ENCODE assay signal across 10 cellular contexts in genomic region chr1:226682841-226683800, GRCh38. TPM values are rescaled to one million over a fixed set of nuclear protein-coding genes. Genes with fewer than 3 reads are reported as not detected.
DNase-seq lines count a peak whose midpoint lies in the region; ATAC-seq and TF ChIP-seq lines count a peak whose summit lies in the region.
"Had no signal": no experiment of that assay in that cellular context is flagged by ENCODE, and none has a peak within 500 bp of the region (broad histone marks: within the 10 kb centered on the region; RNA-seq: fewer than 3 reads in every experiment).

No MANE protein-coding gene starts in this region.

- TF ChIP-seq EP300 in esophagus muscularis mucosa (IDR thresholded peaks at IDR 0.05), result no peak

- H3K27ac Mint-ChIP-seq in activated CD4-positive, alpha-beta memory T cell treated with anti-CD3 and anti-CD28 coated beads for 36 hours, result peak overlapping the region; percentile 85
- no peak overlapping the region for H3K27ac Mint-ChIP-seq in activated CD4-positive, alpha-beta memory T cell treated with anti-CD3 and anti-CD28 coated beads, Interleukin-2, amount 10 ng/mL, durations not matched to agents 7 days and 5 days
- H3K27ac Mint-ChIP-seq in T-helper 17 cell, result peak overlapping the region; percentile 100
- H3K27ac Mint-ChIP-seq in dendritic cell treated with granulocyte-macrophage colony-stimulating factor and Interleukin-4, amounts not matched to agents 40 ng/mL and 50 ng/mL, for 4 days, result peak overlapping the region; percentile 50
- H3K27ac Mint-ChIP-seq in stimulated activated naive B cell treated with anti-CD40 and anti-IgM and Interleukin-4, amounts not matched to agents 10 μg/mL and 1 μg/mL and 100 μg/mL, for 72 hours, result peak overlapping the region; percentile 88

- peaks cover 97% of the 10 kb centered on the region for H3K4me1 Mint-ChIP-seq in activated CD4-positive, alpha-beta memory T cell treated with anti-CD3 and anti-CD28 coated beads for 36 hours (ENCODE audit: low read depth)
- peaks cover 76% of the 10 kb centered on the region for H3K4me1 Mint-ChIP-seq in activated CD4-positive, alpha-beta memory T cell treated with anti-CD3 and anti-CD28 coated beads, Interleukin-2, amount 10 ng/mL, durations not matched to agents 7 days and 5 days
- H3K4me1 Mint-ChIP-seq in T-helper 17 cell, result peaks cover 86% of the 10 kb centered on the region
- peaks cover 80% of the 10 kb centered on the region for H3K4me1 Mint-ChIP-seq in dendritic cell treated with granulocyte-macrophage colony-stimulating factor and Interleukin-4, amounts not matched to agents 40 ng/mL and 50 ng/mL, for 4 days (ENCODE audit: low read depth)
- peaks cover 86 to 100% of the 10 kb centered on the region in 2 donors for H3K4me1 Mint-ChIP-seq in stimulated activated naive B cell treated with anti-CD40 and anti-IgM and Interleukin-4, amounts not matched to agents 10 μg/mL and 1 μg/mL and 100 μg/mL, for 72 hours

- CTCF ChIA-PET in activated CD4-positive, alpha-beta memory T cell treated with anti-CD3 and anti-CD28 coated beads for 36 hours (lab: Charles Lee), result interaction anchor here (1.2 to 3.5 kb wide), 3 partner anchors 10 to 57 kb away, joined by 4 to 15 read pairs (median 10); no protein-coding TSS in a partner anchor
- CTCF ChIA-PET in activated CD4-positive, alpha-beta memory T cell treated with anti-CD3 and anti-CD28 coated beads, Interleukin-2, amount 10 ng/mL, durations not matched to agents 7 days and 5 days (lab: Charles Lee), result interaction anchor here (0.7 to 2.0 kb wide), 3 partner anchors 16 to 145 kb away, joined by 3 to 5 read pairs (median 5); no protein-coding TSS in a partner anchor

- H3K4me3 ChIP-seq in esophagus muscularis mucosa, result no peak overlapping the region

- H3K27ac ChIP-seq in esophagus muscularis mucosa (replicated peaks in 1 of 4), result peak overlapping the region in 1 of 4 donors; percentile 100

- no peaks in the 10 kb centered on the region for H3K27me3 ChIP-seq in esophagus muscularis mucosa

- peak; percentile 64 for DNase-seq in activated CD4-positive, alpha-beta memory T cell treated with anti-CD3 and anti-CD28 coated beads for 36 hours
- no peak for DNase-seq in activated CD4-positive, alpha-beta memory T cell treated with anti-CD3 and anti-CD28 coated beads, Interleukin-2, amount 10 ng/mL, durations not matched to agents 7 days and 5 days
- DNase-seq in T-helper 17 cell (no peak), esophagus muscularis mucosa (ENCODE audit: extremely low spot score) (no peak), OCI-M1 (lab: John Stamatoyannopoulos, UW) (no peak)
- no peak for DNase-seq in stimulated activated naive B cell treated with anti-CD40 and anti-IgM and Interleukin-4, amounts not matched to agents 10 μg/mL and 1 μg/mL and 100 μg/mL, for 72 hours
- DNase-seq: hippocampal formation, NCI-H1048 had no signal

- no peaks in the 10 kb centered on the region for H3K9me3 ChIP-seq in T-helper 17 cell (ENCODE audit: control insufficient read depth, low read length, poor library complexity, severe bottlenecking)
- H3K9me3 ChIP-seq in esophagus muscularis mucosa, result no peaks in the 10 kb centered on the region

- 85% methylated on average over 9 of the region's 9 CpGs for WGBS in esophagus muscularis mucosa

- TF ChIP-seq CTCF in esophagus muscularis mucosa (IDR thresholded peaks at IDR 0.05), result no peak

- no peaks in the 10 kb centered on the region for H3K27me3 Mint-ChIP-seq in activated CD4-positive, alpha-beta memory T cell treated with anti-CD3 and anti-CD28 coated beads for 36 hours
- H3K27me3 Mint-ChIP-seq in activated CD4-positive, alpha-beta memory T cell treated with anti-CD3 and anti-CD28 coated beads, Interleukin-2, amount 10 ng/mL, durations not matched to agents 7 days and 5 days, result no peaks in the 10 kb centered on the region
- no peaks in the 10 kb centered on the region for H3K27me3 Mint-ChIP-seq in T-helper 17 cell
- H3K27me3 Mint-ChIP-seq in dendritic cell treated with granulocyte-macrophage colony-stimulating factor and Interleukin-4, amounts not matched to agents 40 ng/mL and 50 ng/mL, for 4 days, result no peaks in the 10 kb centered on the region
- no peaks in the 10 kb centered on the region for H3K27me3 Mint-ChIP-seq in stimulated activated naive B cell treated with anti-CD40 and anti-IgM and Interleukin-4, amounts not matched to agents 10 μg/mL and 1 μg/mL and 100 μg/mL, for 72 hours

- peaks cover 0 to 96% (median 0%) of the 10 kb centered on the region in 4 donors for H3K4me1 ChIP-seq in esophagus muscularis mucosa

- H3K4me3 Mint-ChIP-seq in activated CD4-positive, alpha-beta memory T cell treated with anti-CD3 and anti-CD28 coated beads for 36 hours, result no peak overlapping the region
- no peak overlapping the region for H3K4me3 Mint-ChIP-seq in activated CD4-positive, alpha-beta memory T cell treated with anti-CD3 and anti-CD28 coated beads, Interleukin-2, amount 10 ng/mL, durations not matched to agents 7 days and 5 days
- H3K4me3 Mint-ChIP-seq in T-helper 17 cell, result peak overlapping the region; percentile 68
- no peak overlapping the region for H3K4me3 Mint-ChIP-seq in dendritic cell treated with granulocyte-macrophage colony-stimulating factor and Interleukin-4, amounts not matched to agents 40 ng/mL and 50 ng/mL, for 4 days
- peak overlapping the region; percentile 14 to 17 for H3K4me3 Mint-ChIP-seq in stimulated activated naive B cell treated with anti-CD40 and anti-IgM and Interleukin-4, amounts not matched to agents 10 μg/mL and 1 μg/mL and 100 μg/mL, for 72 hours

- no peaks in the 10 kb centered on the region for H3K36me3 ChIP-seq in esophagus muscularis mucosa

- ATAC-seq in T-helper 17 cell (peak; percentile 28), HG02798 (IDR thresholded peaks at IDR 0.05; ENCODE audit: poor library complexity, unreplicated experiment) (no peak)
- ATAC-seq in stimulated activated naive B cell treated with anti-CD40 and anti-IgM and Interleukin-4, amounts not matched to agents 10 μg/mL and 1 μg/mL and 100 μg/mL, for 72 hours (replicated peaks), result no peak

- no peak for TF ChIP-seq POLR2A in esophagus muscularis mucosa (IDR thresholded peaks at IDR 0.05; ENCODE audit: low read depth)

- H3K36me3 Mint-ChIP-seq in activated CD4-positive, alpha-beta memory T cell treated with anti-CD3 and anti-CD28 coated beads for 36 hours, result peaks cover 6% of the 10 kb centered on the region
- H3K36me3 Mint-ChIP-seq in activated CD4-positive, alpha-beta memory T cell treated with anti-CD3 and anti-CD28 coated beads, Interleukin-2, amount 10 ng/mL, durations not matched to agents 7 days and 5 days (ENCODE audit: low read depth), result peaks cover 34% of the 10 kb centered on the region
- peaks cover 5% of the 10 kb centered on the region for H3K36me3 Mint-ChIP-seq in T-helper 17 cell (ENCODE audit: low read depth)
- H3K36me3 Mint-ChIP-seq in dendritic cell treated with granulocyte-macrophage colony-stimulating factor and Interleukin-4, amounts not matched to agents 40 ng/mL and 50 ng/mL, for 4 days (ENCODE audit: low read depth), result peaks cover 22% of the 10 kb centered on the region
- peaks cover 37 to 74% of the 10 kb centered on the region in 2 donors for H3K36me3 Mint-ChIP-seq in stimulated activated naive B cell treated with anti-CD40 and anti-IgM and Interleukin-4, amounts not matched to agents 10 μg/mL and 1 μg/mL and 100 μg/mL, for 72 hours

- no peaks in the 10 kb centered on the region for H3K9me3 Mint-ChIP-seq in activated CD4-positive, alpha-beta memory T cell treated with anti-CD3 and anti-CD28 coated beads for 36 hours
- no peaks in the 10 kb centered on the region for H3K9me3 Mint-ChIP-seq in activated CD4-positive, alpha-beta memory T cell treated with anti-CD3 and anti-CD28 coated beads, Interleukin-2, amount 10 ng/mL, durations not matched to agents 7 days and 5 days
- no peaks in the 10 kb centered on the region for H3K9me3 Mint-ChIP-seq in dendritic cell treated with granulocyte-macrophage colony-stimulating factor and Interleukin-4, amounts not matched to agents 40 ng/mL and 50 ng/mL, for 4 days
- H3K9me3 Mint-ChIP-seq in stimulated activated naive B cell treated with anti-CD40 and anti-IgM and Interleukin-4, amounts not matched to agents 10 μg/mL and 1 μg/mL and 100 μg/mL, for 72 hours, result no peaks in the 10 kb centered on the region

- intact Hi-C loops in activated CD4-positive, alpha-beta memory T cell treated with anti-CD3 and anti-CD28 coated beads for 36 hours (cut with micrococcal nuclease), result no loop called here
- intact Hi-C loops in dendritic cell treated with granulocyte-macrophage colony-stimulating factor and Interleukin-4, amounts not matched to agents 40 ng/mL and 50 ng/mL, for 4 days (cut with micrococcal nuclease), result no loop called here
- intact Hi-C loops in esophagus muscularis mucosa (cut with DNase I), result no loop called here

- POLR2A ChIA-PET in activated CD4-positive, alpha-beta memory T cell treated with anti-CD3 and anti-CD28 coated beads for 36 hours (lab: Charles Lee), result interaction anchor here (1.0 to 1.7 kb wide), 5 partner anchors 19 to 52 kb away, joined by 3 to 8 read pairs (median 4); no protein-coding TSS in a partner anchor
- POLR2A ChIA-PET in activated CD4-positive, alpha-beta memory T cell treated with anti-CD3 and anti-CD28 coated beads, Interleukin-2, amount 10 ng/mL, durations not matched to agents 7 days and 5 days (lab: Charles Lee), result interaction anchor here (1.3 to 10.4 kb wide), 3 partner anchors 21 to 51 kb away, joined by 3 to 113 read pairs (median 4); no protein-coding TSS in a partner anchor

RNA-seq across cellular contexts. Expression of gene ITPKB, which starts 56.0 kb away (rescaled TPM):
- 10 to 100 TPM; 37.5 to 38.5 TPM for total RNA-seq in activated CD4-positive, alpha-beta memory T cell treated with anti-CD3 and anti-CD28 coated beads for 36 hours
- total RNA-seq in activated CD4-positive, alpha-beta memory T cell treated with anti-CD3 and anti-CD28 coated beads, Interleukin-2, amount 10 ng/mL, durations not matched to agents 7 days and 5 days, result 10 to 100 TPM; 43.6 to 44.4 TPM
- total RNA-seq in T-helper 17 cell (100 to 1,000 TPM; 128 to 166 TPM), esophagus muscularis mucosa (100 to 1,000 TPM in 2 of 4 donors, 10 to 100 TPM in 2; 71.1 to 156 (median 116) TPM)

Comparison
In these comparisons a context has a peak if more than half of its experiments do, and no peak if none do; other contexts are left out.
1. H3K4me3 Mint-ChIP-seq: peak in T-helper 17 cell (single experiment) and stimulated activated naive B cell treated with anti-CD40 and anti-IgM and Interleukin-4, amounts not matched to agents 10 μg/mL and 1 μg/mL and 100 μg/mL, for 72 hours (2 of 2); none in activated CD4-positive, alpha-beta memory T cell treated with anti-CD3 and anti-CD28 coated beads for 36 hours (single experiment), activated CD4-positive, alpha-beta memory T cell treated with anti-CD3 and anti-CD28 coated beads, Interleukin-2, amount 10 ng/mL, durations not matched to agents 7 days and 5 days (single experiment) and dendritic cell treated with granulocyte-macrophage colony-stimulating factor and Interleukin-4, amounts not matched to agents 40 ng/mL and 50 ng/mL, for 4 days (single experiment).